ENCODE assay signal across 3 cellular contexts in genomic region chr6:168267779-168268178, GRCh38. TPM values are rescaled to one million over a fixed set of nuclear protein-coding genes. Genes with fewer than 3 reads are reported as not detected.
"Had no signal": no experiment of that assay in that cellular context is flagged by ENCODE, and none has a peak within 500 bp of the region (broad histone marks: within the 10 kb centered on the region; RNA-seq: fewer than 3 reads in every experiment).

No MANE protein-coding gene starts in this region.

RNA-seq across cellular contexts. Expression of gene DACT2, which starts 51.8 kb away (rescaled TPM):
- total RNA-seq: GM23248, H4, HFFc6 had no signal
- polyA plus RNA-seq: GM23248 had no signal
